ENCODE assay signal across 10 cellular contexts in the genomic region with DNA sequence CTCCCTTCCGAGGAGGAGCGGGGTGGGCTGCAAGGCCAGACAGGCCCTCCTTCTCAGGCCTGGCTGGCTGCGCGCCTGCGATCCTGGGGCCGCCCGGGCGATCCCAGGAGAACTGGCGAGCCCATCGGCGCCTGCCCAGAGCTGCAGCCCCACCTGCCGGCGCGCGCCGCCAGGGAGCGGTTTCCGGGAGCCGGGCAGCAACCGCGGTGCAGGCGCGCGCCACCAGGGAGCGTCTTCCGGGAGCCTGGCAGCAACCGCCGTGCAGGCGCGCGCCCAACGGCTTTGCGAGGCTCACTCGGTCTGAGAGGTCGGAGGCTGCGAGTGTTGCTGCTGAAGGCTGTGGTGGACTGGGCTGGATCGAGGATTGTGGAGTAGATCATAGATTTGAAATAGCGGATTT.
A peak's percentile ranks its signal among the peaks of the same experiment; 100 is the strongest.
DNase-seq lines count a peak whose midpoint lies in the region; ATAC-seq and TF ChIP-seq lines count a peak whose summit lies in the region.
"Had no signal": no experiment of that assay in that cellular context is flagged by ENCODE, and none has a peak within 500 bp of the region (broad histone marks: within the 10 kb centered on the region; RNA-seq: fewer than 3 reads in every experiment).

No MANE protein-coding gene starts in this region.

- POLR2A ChIA-PET in activated CD4-positive, alpha-beta memory T cell treated with anti-CD3 and anti-CD28 coated beads for 36 hours (lab: Charles Lee), result no interaction called here

- ATAC-seq in left ventricle myocardium superior (peak; percentile 28), sciatic nerve (no peak), HG03378 (IDR thresholded peaks at IDR 0.05; ENCODE audit: unreplicated experiment) (no peak)

- no peaks in the 10 kb centered on the region for H3K36me3 Mint-ChIP-seq in activated CD4-positive, alpha-beta memory T cell treated with anti-CD3 and anti-CD28 coated beads for 36 hours

- H3K9me3 Mint-ChIP-seq in activated CD4-positive, alpha-beta memory T cell treated with anti-CD3 and anti-CD28 coated beads for 36 hours, result no peaks in the 10 kb centered on the region
- H3K9me3 Mint-ChIP-seq: stimulated activated naive CD8-positive, alpha-beta T cell treated with anti-CD3 and anti-CD28 coated beads, Interleukin-15, Interleukin-2, amounts not matched to agents 100 ng/mL and 50 ng/mL, for 24 hours had no signal

- no peak overlapping the region for H3K4me3 Mint-ChIP-seq in activated CD4-positive, alpha-beta memory T cell treated with anti-CD3 and anti-CD28 coated beads for 36 hours
- H3K4me3 Mint-ChIP-seq: stimulated activated naive CD8-positive, alpha-beta T cell treated with anti-CD3 and anti-CD28 coated beads, Interleukin-15, Interleukin-2, amounts not matched to agents 100 ng/mL and 50 ng/mL, for 24 hours had no signal

- TF ChIP-seq CTCF in GM12865 (IDR thresholded peaks at IDR 0.05; ENCODE audit: insufficient read depth, low read depth, low read length, missing control alignments), result peak; percentile 29

- no peak overlapping the region for H3K27ac Mint-ChIP-seq in activated CD4-positive, alpha-beta memory T cell treated with anti-CD3 and anti-CD28 coated beads for 36 hours
- H3K27ac Mint-ChIP-seq: stimulated activated naive CD8-positive, alpha-beta T cell treated with anti-CD3 and anti-CD28 coated beads, Interleukin-15, Interleukin-2, amounts not matched to agents 100 ng/mL and 50 ng/mL, for 24 hours had no signal

- H3K27me3 Mint-ChIP-seq in activated CD4-positive, alpha-beta memory T cell treated with anti-CD3 and anti-CD28 coated beads for 36 hours, result peaks cover 2% of the 10 kb centered on the region
- H3K27me3 Mint-ChIP-seq: stimulated activated naive CD8-positive, alpha-beta T cell treated with anti-CD3 and anti-CD28 coated beads, Interleukin-15, Interleukin-2, amounts not matched to agents 100 ng/mL and 50 ng/mL, for 24 hours had no signal

- DNase-seq in GM12865 (ENCODE audit: low read depth), result peak; percentile 75
- peak; percentile 1 for DNase-seq in HPDE6-E6E7 (ENCODE audit: extremely low spot score)
- DNase-seq in activated CD4-positive, alpha-beta memory T cell treated with anti-CD3 and anti-CD28 coated beads for 36 hours, result peak; percentile 13
- DNase-seq in left ventricle myocardium superior, result peak; percentile 53
- peak; percentile 70 for DNase-seq in sciatic nerve (ENCODE audit: low spot score)
- DNase-seq in activated effector memory CD4-positive, alpha-beta T cell treated with Interleukin-2 at 50 U/mL for 16 hours, result no peak
- DNase-seq in SKM-1 treated with dmso at 0.1 percent for 144 hours (lab: John Stamatoyannopoulos, UW; ENCODE audit: unreplicated experiment), result no peak
- DNase-seq: IMR-90 had no signal

- CTCF ChIA-PET in activated CD4-positive, alpha-beta memory T cell treated with anti-CD3 and anti-CD28 coated beads for 36 hours (lab: Charles Lee), result no interaction called here

- no peaks in the 10 kb centered on the region for H3K4me1 Mint-ChIP-seq in activated CD4-positive, alpha-beta memory T cell treated with anti-CD3 and anti-CD28 coated beads for 36 hours (ENCODE audit: low read depth)

- intact Hi-C loops in activated CD4-positive, alpha-beta memory T cell treated with anti-CD3 and anti-CD28 coated beads for 36 hours (cut with micrococcal nuclease), result no loop called here
- intact Hi-C loops in left ventricle myocardium superior (cut with micrococcal nuclease), result no loop called here
- intact Hi-C loops in sciatic nerve (cut with DNase I), result no loop called here

- H3K4me3 ChIP-seq in GM12865 (ENCODE audit: low read depth, low read length), result peak overlapping the region; percentile 45

Comparison
In these comparisons a context has a peak if more than half of its experiments do, and no peak if none do; other contexts are left out.
1. DNase-seq: peak in GM12865 (single experiment), HPDE6-E6E7 (single experiment), activated CD4-positive, alpha-beta memory T cell treated with anti-CD3 and anti-CD28 coated beads for 36 hours (single experiment), left ventricle myocardium superior (single experiment) and sciatic nerve (single experiment); none in activated effector memory CD4-positive, alpha-beta T cell treated with Interleukin-2 at 50 U/mL for 16 hours (single experiment) and SKM-1 treated with dmso at 0.1 percent for 144 hours (single experiment).